Comparison of ENCODE assay signal across 8 cellular contexts in the genomic region with DNA sequence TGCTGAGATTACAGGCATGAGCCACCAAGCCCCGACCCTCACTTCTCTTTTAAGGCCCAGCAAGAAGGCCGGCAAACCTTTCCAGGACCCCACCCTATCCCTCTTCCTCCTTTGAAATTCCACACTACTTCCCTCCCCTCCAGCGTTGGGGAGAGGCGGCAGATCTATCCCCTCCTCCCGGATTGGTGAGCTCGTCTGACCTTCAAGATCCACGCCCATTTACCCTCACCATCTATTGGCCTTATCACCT. TPM values are rescaled to one million over a fixed set of nuclear protein-coding genes. Genes with fewer than 3 reads are reported as not detected.
DNase-seq lines count a peak whose midpoint lies in the region; ATAC-seq and TF ChIP-seq lines count a peak whose summit lies in the region.

No MANE protein-coding gene starts in this region.

- peaks cover 0 to 4% (median 0%) of the 10 kb centered on the region in 3 donors for H3K36me3 Mint-ChIP-seq in CD8-positive, alpha-beta memory T cell
- no peaks in the 10 kb centered on the region for H3K36me3 Mint-ChIP-seq in endothelial cell (ENCODE audit: low read depth, unreplicated experiment)

- peak overlapping the region; percentile 55 to 95 (median 90) for H3K27ac Mint-ChIP-seq in CD8-positive, alpha-beta memory T cell
- H3K27ac Mint-ChIP-seq in endothelial cell (ENCODE audit: unreplicated experiment): peak overlapping the region; percentile 88

- no peak overlapping the region for H3K27ac ChIP-seq in CD8-positive, alpha-beta memory T cell (ENCODE audit: low read depth, low read length)
- H3K27ac ChIP-seq in OCI-LY7 (ENCODE audit: low read depth, low read length, poor library complexity, severe bottlenecking) (peak overlapping the region; percentile 51), ovary (peak overlapping the region in 1 of 2 donors; percentile 85)

- H3K9me3 ChIP-seq in CD8-positive, alpha-beta memory T cell (ENCODE audit: low read length): no peaks in the 10 kb centered on the region
- H3K9me3 ChIP-seq in OCI-LY7 (ENCODE audit: low read length) (no peaks in the 10 kb centered on the region), ovary (no peaks in the 10 kb centered on the region)

- CTCF ChIA-PET in CD8-positive, alpha-beta memory T cell (lab: Charles Lee): interaction anchor here (1.0 to 4.7 kb wide), 5 partner anchors 10 to 299 kb away, joined by 3 to 25 read pairs (median 4); partner anchors contain the start of gene TFE3
- CTCF ChIA-PET in OCI-LY7 (lab: Charles Lee; ENCODE audit: unreplicated experiment): interaction anchor here (0.6 to 1.0 kb wide), 5 partner anchors 23 to 172 kb away, joined by 3 to 8 read pairs (median 3); no protein-coding TSS in a partner anchor

- 38 to 47% (median 40%) methylated on average over 7 of the region's 7 CpGs for WGBS in ovary, 3 donors

- peaks cover 18 to 22% (median 21%) of the 10 kb centered on the region in 3 donors for H3K4me1 Mint-ChIP-seq in CD8-positive, alpha-beta memory T cell
- H3K4me1 Mint-ChIP-seq in endothelial cell (ENCODE audit: unreplicated experiment): peaks cover 5% of the 10 kb centered on the region

- peak; percentile 50 for TF ChIP-seq POLR2A in ovary (IDR thresholded peaks at IDR 0.05)

- TF ChIP-seq CTCF in OCI-LY7 (conservative IDR thresholded peaks at IDR 0.05; ENCODE audit: low read length) (no peak), endothelial cell (IDR thresholded peaks at IDR 0.05; ENCODE audit: unreplicated experiment) (no peak), ovary (IDR thresholded peaks at IDR 0.05) (no peak)

- POLR2A ChIA-PET in CD8-positive, alpha-beta memory T cell (lab: Charles Lee): interaction anchor here (0.6 to 1.3 kb wide), 9 partner anchors 19 to 233 kb away, joined by 3 to 9 read pairs (median 5); partner anchors contain the start of genes GRIPAP1, OTUD5 and PPP1R3F
- POLR2A ChIA-PET in OCI-LY7 (lab: Charles Lee): interaction anchor here (0.5 to 1.7 kb wide), 14 partner anchors 10 to 1351 kb away, joined by 3 to 13 read pairs (median 4); partner anchors contain the start of gene PPP1R3F

- H3K36me3 ChIP-seq in CD8-positive, alpha-beta memory T cell (ENCODE audit: insufficient read depth, low read length): no peaks in the 10 kb centered on the region
- H3K36me3 ChIP-seq in OCI-LY7 (ENCODE audit: insufficient read depth, low read length): no peaks in the 10 kb centered on the region
- no peaks in the 10 kb centered on the region for H3K36me3 ChIP-seq in ovary

- H3K4me2 ChIP-seq in OCI-LY7 (ENCODE audit: low read length): peak overlapping the region; percentile 58

- peaks cover 0 to 5% of the 10 kb centered on the region in 2 donors for H3K27me3 Mint-ChIP-seq in CD8-positive, alpha-beta memory T cell
- peaks cover under 1% of the 10 kb centered on the region for H3K27me3 Mint-ChIP-seq in endothelial cell (ENCODE audit: unreplicated experiment)

- intact Hi-C loops in OCI-LY7 (cut with micrococcal nuclease; ENCODE audit: unreplicated experiment): loop anchor here (2.0 to 5.0 kb wide), 2 partner anchors 24 to 77 kb away; partner anchors contain the start of gene PPP1R3F
- intact Hi-C loops in ovary (cut with DNase I): loop anchor here in 1 of 4 donors (5.0 kb wide), 1 partner anchor 733 kb away; no protein-coding TSS in a partner anchor

- H3K4me3 ChIP-seq in CD8-positive, alpha-beta memory T cell (ENCODE audit: low read length): peak overlapping the region; percentile 29
- H3K4me3 ChIP-seq in OCI-LY7 (ENCODE audit: low read depth, low read length, poor library complexity, severe bottlenecking): peak overlapping the region; percentile 72
- peak overlapping the region; percentile 12 for H3K4me3 ChIP-seq in ovary

- H4K20me1 ChIP-seq in OCI-LY7 (ENCODE audit: insufficient read depth, low read length): no peaks in the 10 kb centered on the region

- peak overlapping the region; percentile 79 to 94 (median 91) for H3K4me3 Mint-ChIP-seq in CD8-positive, alpha-beta memory T cell
- peak overlapping the region; percentile 90 for H3K4me3 Mint-ChIP-seq in endothelial cell (ENCODE audit: unreplicated experiment)

- no peak for DNase-seq in CD8-positive, alpha-beta memory T cell
- DNase-seq in OCI-LY7 (ENCODE audit: low spot score) (no peak), endothelial cell (ENCODE audit: low spot score) (no peak), ovary (peak in 1 of 5 donors; percentile 85), cerebellar nuclear complex (lab: John Stamatoyannopoulos, UW) (no peak), DMS 273 treated with DMSO at 0.1 percent for 48 hours (lab: John Stamatoyannopoulos, UW) (no peak)

- peaks cover 16% of the 10 kb centered on the region for H3K4me1 ChIP-seq in CD8-positive, alpha-beta memory T cell (ENCODE audit: insufficient read depth, low read length)
- H3K4me1 ChIP-seq in OCI-LY7 (ENCODE audit: insufficient read depth, low read length, poor library complexity, severe bottlenecking) (peaks cover 30% of the 10 kb centered on the region), ovary (ENCODE audit: insufficient read depth) (no peaks in the 10 kb centered on the region)

- no peak for TF ChIP-seq EP300 in ovary (IDR thresholded peaks at IDR 0.05)

- no TSS peak for BruUV-seq in OCI-LY7 (replicated peaks; lab: Mats Ljungman, UMichigan)

- ATAC-seq in GM21447 (IDR thresholded peaks at IDR 0.05; ENCODE audit: unreplicated experiment): no peak
- ATAC-seq in GM18511 (IDR thresholded peaks at IDR 0.05; ENCODE audit: unreplicated experiment): no peak

- H3K27me3 ChIP-seq in CD8-positive, alpha-beta memory T cell (ENCODE audit: insufficient read depth, low read length, poor library complexity, severe bottlenecking): no peaks in the 10 kb centered on the region
- H3K27me3 ChIP-seq in ovary: no peaks in the 10 kb centered on the region

- no peak overlapping the region; the same call in 1 of the 2 replicates for H2AFZ ChIP-seq in OCI-LY7 (ENCODE audit: low read length)

- peaks cover 7% of the 10 kb centered on the region; the same call in 1 of the 2 replicates for H3K79me2 ChIP-seq in OCI-LY7 (ENCODE audit: insufficient read depth, low read depth, low read length)

- no peaks in the 10 kb centered on the region for H3K9me3 Mint-ChIP-seq in CD8-positive, alpha-beta memory T cell
- no peaks in the 10 kb centered on the region for H3K9me3 Mint-ChIP-seq in endothelial cell (ENCODE audit: unreplicated experiment)

- no peaks in the 10 kb centered on the region for H3K9me2 ChIP-seq in OCI-LY7 (ENCODE audit: insufficient read depth, low read length)

RNA-seq across cellular contexts. Expression of gene PRICKLE3, which starts 4.5 kb away (rescaled TPM):
- total RNA-seq in CD8-positive, alpha-beta memory T cell: 10 to 100 TPM; 13.3 to 13.5 TPM
- polyA plus RNA-seq in CD8-positive, alpha-beta memory T cell: 3.0 TPM
- 9.9 and 10.6 TPM in 2 replicates for total RNA-seq in OCI-LY7 (2014; rRNA removed; shearing (Covaris generic))
- 11.0 and 16.7 TPM in 2 replicates for total RNA-seq in OCI-LY7 (2022)
- total RNA-seq in endothelial cell (ENCODE audit: unreplicated experiment): 11.3 TPM
- total RNA-seq in ovary: 10 to 100 TPM in 6 of 7 donors, 1 to 10 TPM in 1; 9.1 to 15.1 (median 11.5) TPM
- 1 to 10 TPM; 3.5 to 5.5 TPM for polyA plus RNA-seq in ovary

RNA-seq across cellular contexts. Expression of gene SYP, which starts 9.3 kb away (rescaled TPM):
- total RNA-seq in CD8-positive, alpha-beta memory T cell: 1 to 10 TPM; 1.9 to 2.5 TPM
- polyA plus RNA-seq in CD8-positive, alpha-beta memory T cell: 0.25 TPM
- total RNA-seq in OCI-LY7 (2014; rRNA removed; shearing (Covaris generic)): 0.79 and 2.3 TPM in 2 replicates
- total RNA-seq in OCI-LY7 (2022) (2.3 and 2.9 TPM in 2 replicates), endothelial cell (ENCODE audit: unreplicated experiment) (1.8 TPM), ovary (1 to 10 TPM in 6 of 7 donors, under 1 TPM in 1; 0.69 to 3.3 (median 1.3) TPM)
- polyA plus RNA-seq in ovary: 1 to 10 TPM; 1.9 to 3.1 TPM

RNA-seq across cellular contexts. Expression of gene PLP2, which starts 19.0 kb away (rescaled TPM):
- total RNA-seq in CD8-positive, alpha-beta memory T cell: 10 to 100 TPM; 95.2 to 98.1 TPM
- 160 TPM for polyA plus RNA-seq in CD8-positive, alpha-beta memory T cell
- total RNA-seq in OCI-LY7 (2014; rRNA removed; shearing (Covaris generic)): 16.7 and 21.2 TPM in 2 replicates
- total RNA-seq in OCI-LY7 (2022) (54.3 and 56.9 TPM in 2 replicates), endothelial cell (ENCODE audit: unreplicated experiment) (1.9 TPM), ovary (100 to 1,000 TPM in 5 of 7 donors, 10 to 100 TPM in 2; 16.3 to 116 (median 105) TPM)
- polyA plus RNA-seq in ovary: 100 to 1,000 TPM in 1 of 2 donors, 10 to 100 TPM in 1; 92.6 to 244 TPM

RNA-seq across cellular contexts. Expression of gene MAGIX, which starts 28.1 kb away (rescaled TPM):
- 1 to 10 TPM; 1.4 TPM for total RNA-seq in CD8-positive, alpha-beta memory T cell
- 0.25 TPM for polyA plus RNA-seq in CD8-positive, alpha-beta memory T cell
- 0.85 and 1.0 TPM in 2 replicates for total RNA-seq in OCI-LY7 (2014; rRNA removed; shearing (Covaris generic))
- 1.1 and 1.7 TPM in 2 replicates for total RNA-seq in OCI-LY7 (2022)
- total RNA-seq in endothelial cell (ENCODE audit: unreplicated experiment): 1.2 TPM
- 10 to 100 TPM in 1 of 7 donors, 1 to 10 TPM in 6; 1.3 to 22.5 (median 2.0) TPM for total RNA-seq in ovary
- polyA plus RNA-seq in ovary: under 1 TPM; 0.32 to 0.82 TPM

RNA-seq across cellular contexts. Expression of gene CACNA1F, which starts 42.4 kb away (rescaled TPM):
- under 1 TPM; 0.24 to 0.61 TPM for total RNA-seq in CD8-positive, alpha-beta memory T cell
- polyA plus RNA-seq in CD8-positive, alpha-beta memory T cell: not detected
- total RNA-seq in OCI-LY7 (2014; rRNA removed; shearing (Covaris generic)): not detected in 2 replicates
- total RNA-seq in OCI-LY7 (2022) (not detected in 2 replicates), endothelial cell (ENCODE audit: unreplicated experiment) (0.59 TPM), ovary (under 1 TPM in 5 of 7 donors, not detected in 2; 0.10 to 0.23 (median 0.15) TPM)
- polyA plus RNA-seq in ovary: under 1 TPM; 0.02 to 0.32 TPM

Comparison
In these comparisons a context has a peak if more than half of its experiments do, and no peak if none do; other contexts are left out.
1. H3K4me3 ChIP-seq: peak in every context shown above with its lines; median percentile 72 in OCI-LY7; 29 in CD8-positive, alpha-beta memory T cell; 12 in ovary.